ENCODE assay signal across 2 cellular contexts in genomic region chr15:40151499-40151898, GRCh38.
A peak's percentile ranks its signal among the peaks of the same experiment; 100 is the strongest.
TF ChIP-seq lines count a peak whose summit lies in the region.

No MANE protein-coding gene starts in this region.

TF ChIP-seq in HepG2, 621 proteins besides CTCF, POLR2A, EP300 and RAD21:
- TF ChIP-seq EED (CRISPR knock-in tag; IDR thresholded peaks at IDR 0.05) (no peak), ZNF501 (CRISPR knock-in tag; IDR thresholded peaks at IDR 0.05) (no peak), CEBPB (IDR thresholded peaks at IDR 0.05; ENCODE audit: borderline replicate concordance, low read depth, low read length) (peak; percentile 61), CEBPG (CRISPR knock-in tag; IDR thresholded peaks at IDR 0.05) (peak; percentile 28; the same call in 1 of the 2 replicates), PHF20 (CRISPR knock-in tag; IDR thresholded peaks at IDR 0.05) (no peak), SAFB2 (CRISPR knock-in tag; IDR thresholded peaks at IDR 0.05; ENCODE audit: borderline replicate concordance, low read depth) (no peak)

TF ChIP-seq in K562, 482 proteins besides CTCF, POLR2A, EP300 and RAD21:
- TF ChIP-seq ZNF280A (IDR thresholded peaks at IDR 0.05; ENCODE audit: low read depth, partially characterized antibody), result no peak
- peak; percentile 81 for TF ChIP-seq CEBPB (tag; IDR thresholded peaks at IDR 0.05)
- TF ChIP-seq CEBPG (CRISPR knock-in tag; IDR thresholded peaks at IDR 0.05), result peak; percentile 38; the same call in 1 of the 2 replicates
- peak in 1 of 2 experiments; percentile 48; a peak in 2 of 4 replicates for TF ChIP-seq CEBPG (tag; conservative IDR thresholded peaks at IDR 0.05 in 1 of 2, IDR thresholded peaks at IDR 0.05 in 1 of 2)
- TF ChIP-seq ELF4 (CRISPR knock-in tag; IDR thresholded peaks at IDR 0.05), result no peak
